Comparison of ENCODE assay signal across 22 cellular contexts in the genomic region with DNA sequence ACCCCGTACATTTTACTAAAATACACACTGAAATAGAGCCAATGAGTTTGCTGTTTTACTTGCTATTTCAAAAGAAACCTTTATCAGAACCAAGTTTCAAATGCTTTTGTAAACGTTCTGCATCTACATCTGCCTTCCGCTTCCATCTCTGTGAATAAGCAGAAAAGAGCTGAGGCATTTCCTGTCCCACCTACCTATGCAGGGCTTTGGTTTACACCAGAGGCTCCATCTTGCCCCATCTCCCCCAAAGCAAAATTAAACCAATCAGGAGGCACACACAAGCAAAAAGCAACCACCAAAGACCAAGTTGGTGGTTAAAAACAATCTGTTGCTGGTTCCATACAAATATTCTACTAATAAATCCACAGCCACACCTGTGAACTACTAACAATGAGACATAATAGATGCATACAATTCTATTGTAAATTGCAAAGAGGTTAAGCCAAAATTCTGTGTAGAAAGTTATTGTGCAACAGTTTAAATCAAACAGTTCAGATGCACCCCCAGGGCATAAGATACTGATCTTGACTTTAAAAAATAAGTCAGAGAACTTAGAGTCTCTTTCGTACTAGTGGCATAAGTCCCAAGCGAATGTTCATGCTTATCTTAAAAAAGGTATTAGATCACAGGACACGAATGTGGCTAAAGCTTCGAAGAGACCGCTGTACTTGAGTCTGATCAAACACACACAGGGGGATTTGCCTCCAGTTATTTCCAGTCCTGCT.
DNase-seq lines count a peak whose midpoint lies in the region; ATAC-seq, FAIRE-seq and TF ChIP-seq lines count a peak whose summit lies in the region.
"Had no signal": no experiment of that assay in that cellular context is flagged by ENCODE, and none has a peak within 500 bp of the region (broad histone marks: within the 10 kb centered on the region; RNA-seq: fewer than 3 reads in every experiment).

No MANE protein-coding gene starts in this region.

- H3K4me1 Mint-ChIP-seq in GM23338 (peaks cover 53% of the 10 kb centered on the region), progenitor cell of endocrine pancreas (ENCODE audit: low read depth) (peaks cover 18% of the 10 kb centered on the region)

- H2AFZ ChIP-seq in GM23338 (no peak overlapping the region), H1 (ENCODE audit: low read length) (no peak overlapping the region)

- H2BK12ac ChIP-seq in H1 (ENCODE audit: low read depth, low read length), result no peak overlapping the region

- no peak for FAIRE-seq in H1 (lab: Jason Lieb, UNC)
- FAIRE-seq: A549, GM12878, HTR-8/SVneo had no signal

- no peak overlapping the region for H3K4me3 ChIP-seq in GM23338
- H3K4me3 ChIP-seq in H1 (ENCODE audit: extremely low read depth in 1 of 4, insufficient read depth in 2 of 4, low read depth in 3 of 4, low read length in 4 of 4), result no peak overlapping the region
- H3K4me3 ChIP-seq: A549, GM12878, Peyer's patch had no signal

- H3K79me1 ChIP-seq in H1 (ENCODE audit: low read depth, low read length), result peaks cover 22% of the 10 kb centered on the region

- no peak overlapping the region for H4K5ac ChIP-seq in H1 (ENCODE audit: insufficient read length, low read depth, low read length)

- H3K36me3 Mint-ChIP-seq in GM23338 (ENCODE audit: low read depth), result peaks cover 85% of the 10 kb centered on the region
- H3K36me3 Mint-ChIP-seq in progenitor cell of endocrine pancreas (ENCODE audit: insufficient read depth), result peaks cover 50% of the 10 kb centered on the region

- H3K4me3 Mint-ChIP-seq in GM23338, result no peak overlapping the region
- H3K4me3 Mint-ChIP-seq in progenitor cell of endocrine pancreas (ENCODE audit: low read depth), result no peak overlapping the region

- H3K14ac ChIP-seq in H1 (ENCODE audit: insufficient read length), result no peak overlapping the region

- peaks cover 24% of the 10 kb centered on the region; the same call in 1 of the 2 replicates for H3K36me3 ChIP-seq in GM23338 (ENCODE audit: insufficient read depth)
- peaks cover 21 to 88% (median 45%) of the 10 kb centered on the region in 4 experiments for H3K36me3 ChIP-seq in H1 (ENCODE audit: control insufficient read depth in 2 of 4, insufficient read depth in 4 of 4, low read length in 3 of 4)
- H3K36me3 ChIP-seq: BE2C, Peyer's patch had no signal

- no peak overlapping the region for H3K18ac ChIP-seq in H1 (ENCODE audit: extremely low read depth, low read length)

- no peak overlapping the region for H4K91ac ChIP-seq in H1 (replicated peaks; ENCODE audit: insufficient read length, low read length)

- 91% methylated on average over 8 of the region's 8 CpGs; no CpG with 5 or more reads in 1 of the 2 experiments for WGBS in H1 (ENCODE audit: extremely low coverage in 1 of 2, insufficient coverage in 1 of 2, insufficient read length in 1 of 2, insufficient replicate concordance in 2 of 2, low coverage in 1 of 2, low lambda C conversion rate in 2 of 2, missing lambda C conversion rate in 1 of 2), 2 experiments

- TF ChIP-seq RAD21 in H1 (IDR thresholded peaks at IDR 0.05 in 1 of 2, conservative IDR thresholded peaks at IDR 0.05 in 1 of 2; ENCODE audit: low read depth in 2 of 2, low read length in 2 of 2), result no peak

- CTCF ChIA-PET in H1 (lab: Charles Lee; ENCODE audit: partially characterized antibody), result interaction anchor here (1.1 to 1.2 kb wide), 2 partner anchors 14 to 95 kb away, joined by 3 to 4 read pairs; no protein-coding TSS in a partner anchor

- TF ChIP-seq CTCF in GM23338 (conservative IDR thresholded peaks at IDR 0.05; ENCODE audit: low read depth in 2 of 2) (no peak), H1 (IDR thresholded peaks at IDR 0.05; ENCODE audit: control extremely low read depth in 1 of 3, insufficient read depth in 1 of 3, low read depth in 1 of 3, low read length in 3 of 3) (no peak), progenitor cell of endocrine pancreas (IDR thresholded peaks at IDR 0.05; ENCODE audit: unreplicated experiment) (no peak)

- no peaks in the 10 kb centered on the region for H3K9me2 ChIP-seq in GM23338 (ENCODE audit: insufficient read depth)

- H4K20me1 ChIP-seq in GM23338 (replicated peaks; ENCODE audit: insufficient read depth) (no peaks in the 10 kb centered on the region; the same call in 1 of the 2 replicates), H1 (replicated peaks in 1 of 2; ENCODE audit: control insufficient read depth in 1 of 2, insufficient read depth in 2 of 2, low read length in 2 of 2) (peaks cover 0 to 9% of the 10 kb centered on the region in 2 experiments)

- no peak overlapping the region for H2BK120ac ChIP-seq in H1 (replicated peaks; ENCODE audit: low read depth, low read length)

- peak overlapping the region; percentile 91 for H3K27ac Mint-ChIP-seq in GM23338
- H3K27ac Mint-ChIP-seq in progenitor cell of endocrine pancreas, result peak overlapping the region; percentile 26

- no peak overlapping the region for H3K4ac ChIP-seq in H1 (replicated peaks; ENCODE audit: insufficient read length, low read depth, low read length)

- no peak for TF ChIP-seq EP300 in H1 (IDR thresholded peaks at IDR 0.05; ENCODE audit: borderline replicate concordance in 1 of 2, low read depth in 2 of 2, low read length in 2 of 2)

- H3K9me3 ChIP-seq in H1 (ENCODE audit: insufficient read depth in 2 of 2, low read depth in 1 of 2, low read length in 1 of 2), result no peaks in the 10 kb centered on the region
- H3K9me3 ChIP-seq: A549, BE2C, Peyer's patch had no signal

- no peaks in the 10 kb centered on the region for H3K27me3 ChIP-seq in GM23338 (ENCODE audit: insufficient read depth)
- no peaks in the 10 kb centered on the region for H3K27me3 ChIP-seq in H1 (replicated peaks in 1 of 4; ENCODE audit: control insufficient read depth in 3 of 4, extremely low read depth in 1 of 4, insufficient read depth in 3 of 4, low read length in 3 of 4)
- H3K27me3 ChIP-seq: BE2C, Peyer's patch had no signal

- H3F3A ChIP-seq in GM23338 (replicated peaks; ENCODE audit: low read depth), result no peaks in the 10 kb centered on the region

- H3K27me3 Mint-ChIP-seq in GM23338 (ENCODE audit: insufficient read depth, low read depth, poor library complexity) (peaks cover 14% of the 10 kb centered on the region), progenitor cell of endocrine pancreas (no peaks in the 10 kb centered on the region)

- H3K9ac ChIP-seq in H1 (replicated peaks in 1 of 4; ENCODE audit: extremely low read depth in 1 of 4, low read depth in 3 of 4, low read length in 3 of 4), result no peak overlapping the region

- H2BK20ac ChIP-seq in H1 (ENCODE audit: low read length), result no peak overlapping the region

- H3K4me1 ChIP-seq in GM23338 (ENCODE audit: insufficient read depth) (peaks cover 46% of the 10 kb centered on the region), H1 (replicated peaks in 1 of 4; ENCODE audit: control insufficient read depth in 3 of 4, insufficient read depth in 4 of 4, low read length in 3 of 4) (peaks cover 0 to 8% (median 2%) of the 10 kb centered on the region in 4 experiments; a peak in 3 of 7 replicates)
- H3K4me1 ChIP-seq: A549, BE2C, Peyer's patch had no signal

- H2BK5ac ChIP-seq in H1 (ENCODE audit: low read depth, low read length), result peak overlapping the region; percentile 36; the same call in 1 of the 2 replicates

- DNase-seq in GM23338 (ENCODE audit: low spot score) (no peak), M059J (ENCODE audit: low read depth) (peak; percentile 50), H1 (ENCODE audit: low read depth in 1 of 2, low spot score in 2 of 2) (no peak), progenitor cell of endocrine pancreas (ENCODE audit: low spot score, unreplicated experiment) (no peak), SK-N-DZ (ENCODE audit: low spot score) (no peak), NCI-H446 (lab: John Stamatoyannopoulos, UW) (no peak), GDM1 (lab: John Stamatoyannopoulos, UW) (no peak)
- DNase-seq: BE2C, DMS 273 treated with DMSO at 0.1 percent for 48 hours, DMS79 treated with DMSO at 0.1 percent for 48 hours, HCEC 1CT, IMR-90, Karpas-422, NCI-H1417, NCI-H187, NCI-H510A treated with DMSO at 0.1 percent for 48 hours, NCI-H82, Peyer's patch had no signal

- TF ChIP-seq POLR2A in H1 (IDR thresholded peaks at IDR 0.05; ENCODE audit: control extremely low read depth in 1 of 2, low read depth in 2 of 2, low read length in 2 of 2), result no peak

- H2AK5ac ChIP-seq in H1 (ENCODE audit: low read depth, low read length), result no peak overlapping the region

- no peak for ATAC-seq in GM23338
- ATAC-seq in GM18861 (IDR thresholded peaks at IDR 0.05; ENCODE audit: unreplicated experiment), result no peak
- ATAC-seq: A549, GM12878 had no signal

- POLR2A ChIA-PET in H1 (lab: Charles Lee; ENCODE audit: partially characterized antibody), result no interaction called here

- H3K79me2 ChIP-seq in GM23338 (replicated peaks; ENCODE audit: insufficient read depth) (peaks cover 81% of the 10 kb centered on the region), H1 (ENCODE audit: control insufficient read depth in 1 of 2, insufficient read depth in 2 of 2, low read length in 2 of 2) (peaks cover 0 to 72% of the 10 kb centered on the region in 2 experiments; a peak in 3 of 4 replicates)

- no peak overlapping the region for H2BK15ac ChIP-seq in H1 (ENCODE audit: low read length)

- H3K9me3 Mint-ChIP-seq in GM23338 (no peaks in the 10 kb centered on the region), progenitor cell of endocrine pancreas (ENCODE audit: low read depth) (no peaks in the 10 kb centered on the region)

- H3K4me2 ChIP-seq in GM23338 (no peak overlapping the region), H1 (ENCODE audit: insufficient read depth in 1 of 2, low read depth in 2 of 2, low read length in 2 of 2) (no peak overlapping the region)
- H3K4me2 ChIP-seq: A549 had no signal

- no peak overlapping the region for H3K23ac ChIP-seq in H1 (ENCODE audit: insufficient read length)

- H3K27ac ChIP-seq in GM23338 (ENCODE audit: low read depth) (peak overlapping the region; percentile 79; the same call in 1 of the 2 replicates), H1 (ENCODE audit: low read depth, low read length) (no peak overlapping the region)
- H3K27ac ChIP-seq: A549, Peyer's patch had no signal

- no peak overlapping the region for H4K8ac ChIP-seq in H1 (ENCODE audit: extremely low read depth, insufficient read depth, low read length)

- no peaks in the 10 kb centered on the region; the same call in 1 of the 2 replicates for H3K23me2 ChIP-seq in H1 (ENCODE audit: low read depth, low read length)

- H3K56ac ChIP-seq in H1 (replicated peaks; ENCODE audit: insufficient read length, low read depth, low read length), result no peak overlapping the region

TF ChIP-seq in GM23338, 12 proteins besides CTCF, POLR2A, EP300 and RAD21 (continues in another document):
- TF ChIP-seq ZNF114 (CRISPR knock-in tag; IDR thresholded peaks at IDR 0.05) (no peak), CREB1 (CRISPR knock-in tag; IDR thresholded peaks at IDR 0.05; ENCODE audit: low read depth) (no peak), EZH2 (IDR thresholded peaks at IDR 0.05; ENCODE audit: low read depth, unreplicated experiment) (no peak)

TF ChIP-seq in H1, 55 proteins besides CTCF, POLR2A, EP300 and RAD21 (continues in another document):
- no peak for TF ChIP-seq GABPA (IDR thresholded peaks at IDR 0.05; ENCODE audit: borderline replicate concordance, insufficient read depth, low read length)
- no peak for TF ChIP-seq CHD1 (IDR thresholded peaks at IDR 0.05; ENCODE audit: low read depth, low read length)
